ENCODE assay signal across 34 cellular contexts in the genomic region with DNA sequence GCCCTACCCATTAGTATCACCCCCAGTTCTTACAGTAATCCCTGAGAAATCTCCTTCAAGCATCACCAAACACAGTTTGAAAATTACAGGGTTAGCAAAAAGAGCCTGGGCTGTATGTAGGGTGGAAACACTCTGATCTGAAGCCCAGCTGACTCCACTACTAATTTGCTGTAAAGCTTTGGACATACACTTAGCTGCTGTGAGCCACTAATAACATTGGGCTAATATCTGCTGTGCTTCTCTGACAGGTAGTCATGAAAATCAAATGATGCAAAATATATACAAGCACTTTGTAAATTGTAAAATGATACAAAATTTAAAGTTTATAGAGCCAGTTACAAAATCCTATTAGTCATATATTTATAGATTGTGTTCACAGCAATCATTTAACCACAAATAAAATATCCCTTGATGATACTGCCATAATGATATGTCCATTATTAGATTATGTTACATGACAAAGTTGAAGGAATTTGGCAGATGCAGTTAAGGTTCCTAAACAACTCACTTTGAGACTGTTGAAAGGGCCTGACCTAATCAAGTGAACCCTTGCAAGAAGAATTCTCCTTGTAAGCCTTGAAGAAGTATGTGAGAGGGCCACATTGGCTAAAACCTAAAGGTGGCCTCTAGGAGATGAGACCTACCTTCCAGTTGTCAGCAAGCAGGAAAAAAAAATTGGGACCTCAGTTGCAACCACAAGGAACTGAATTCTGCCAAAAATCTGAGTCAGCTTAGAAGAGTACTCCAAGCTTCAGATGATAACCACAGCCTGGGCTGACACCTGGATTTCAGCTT. TPM values are rescaled to one million over a fixed set of nuclear protein-coding genes. Genes with fewer than 3 reads are reported as not detected.
DNase-seq lines count a peak whose midpoint lies in the region; ATAC-seq, FAIRE-seq and TF ChIP-seq lines count a peak whose summit lies in the region.
"Had no signal": no experiment of that assay in that cellular context is flagged by ENCODE, and none has a peak within 500 bp of the region (broad histone marks: within the 10 kb centered on the region; RNA-seq: fewer than 3 reads in every experiment).

No MANE protein-coding gene starts in this region.

- H4K20me1 ChIP-seq in mammary epithelial cell (ENCODE audit: insufficient read depth, low read length) (no peaks in the 10 kb centered on the region), osteoblast (ENCODE audit: insufficient read depth, low read length) (no peaks in the 10 kb centered on the region)

- BruUV-seq in mammary epithelial cell (replicated peaks; lab: Mats Ljungman, UMichigan), result TSS peak; percentile 26

- no peak overlapping the region for H3K4me3 Mint-ChIP-seq in activated T-cell treated with anti-CD3 and anti-CD28 coated beads, Interleukin-2, amount 50 U/mL, for 72 hours
- no peak overlapping the region for H3K4me3 Mint-ChIP-seq in activated T-cell treated with anti-CD3 and anti-CD28 coated beads, Interleukin-2, amount 50 U/mL, for 4 hours
- H3K4me3 Mint-ChIP-seq: activated naive CD8-positive, alpha-beta T cell treated with anti-CD3 and anti-CD28 coated beads, Interleukin-2, amount 50 U/mL, for 24 hours; effector memory CD8-positive, alpha-beta T cell; HFFc6; mesothelial cell of epicardium; naive B cell had no signal

- H3K4me2 ChIP-seq in mammary epithelial cell (ENCODE audit: insufficient read depth, low read depth, low read length) (no peak overlapping the region), osteoblast (ENCODE audit: insufficient read depth, low read length) (no peak overlapping the region)

- H3K27ac Mint-ChIP-seq in activated T-cell treated with anti-CD3 and anti-CD28 coated beads, Interleukin-2, amount 50 U/mL, for 72 hours, result peak overlapping the region; percentile 57
- H3K27ac Mint-ChIP-seq: activated naive CD8-positive, alpha-beta T cell treated with anti-CD3 and anti-CD28 coated beads, Interleukin-2, amount 50 U/mL, for 24 hours; HFFc6; mesothelial cell of epicardium had no signal

- H3K36me3 Mint-ChIP-seq in activated T-cell treated with anti-CD3 and anti-CD28 coated beads, Interleukin-2, amount 50 U/mL, for 72 hours (ENCODE audit: insufficient read depth in 2 of 2), result peaks cover 2 to 10% of the 10 kb centered on the region in 2 donors
- H3K36me3 Mint-ChIP-seq in activated T-cell treated with anti-CD3 and anti-CD28 coated beads, Interleukin-2, amount 50 U/mL, for 4 hours (ENCODE audit: insufficient read depth), result peaks cover 17% of the 10 kb centered on the region

- H3K9me3 ChIP-seq in MG63 (no peaks in the 10 kb centered on the region), mammary epithelial cell (replicated peaks; ENCODE audit: insufficient read depth, low read length) (no peaks in the 10 kb centered on the region), osteoblast (ENCODE audit: low read depth, low read length) (no peaks in the 10 kb centered on the region)
- H3K9me3 ChIP-seq: heart right ventricle, Peyer's patch, prostate gland, tibial nerve had no signal

- no peak for FAIRE-seq in RCC 7860 (lab: Jason Lieb, UNC)
- FAIRE-seq: A204.1, frontal cortex had no signal

- H3K4me1 ChIP-seq in mammary epithelial cell (ENCODE audit: insufficient read depth, low read length), result no peaks in the 10 kb centered on the region
- H3K4me1 ChIP-seq in osteoblast (ENCODE audit: insufficient read depth, low read length), result peaks cover 4% of the 10 kb centered on the region
- H3K4me1 ChIP-seq: Peyer's patch, prostate gland, tibial nerve had no signal

- no peaks in the 10 kb centered on the region for H3K4me1 Mint-ChIP-seq in activated T-cell treated with anti-CD3 and anti-CD28 coated beads, Interleukin-2, amount 50 U/mL, for 72 hours (ENCODE audit: low read depth)
- no peaks in the 10 kb centered on the region for H3K4me1 Mint-ChIP-seq in activated T-cell treated with anti-CD3 and anti-CD28 coated beads, Interleukin-2, amount 50 U/mL, for 4 hours (ENCODE audit: low read depth)
- H3K4me1 Mint-ChIP-seq: activated naive CD8-positive, alpha-beta T cell treated with anti-CD3 and anti-CD28 coated beads, Interleukin-2, amount 50 U/mL, for 24 hours; mesothelial cell of epicardium had no signal

- no peak overlapping the region for H3K9ac ChIP-seq in mammary epithelial cell (ENCODE audit: insufficient read depth, low read length)

- TF ChIP-seq CTCF in mammary epithelial cell (conservative IDR thresholded peaks at IDR 0.05 in 1 of 2, IDR thresholded peaks at IDR 0.05 in 1 of 2; ENCODE audit: extremely low read depth in 1 of 2, insufficient read depth in 1 of 2, low read depth in 1 of 2, low read length in 2 of 2), result no peak
- TF ChIP-seq CTCF in osteoblast (IDR thresholded peaks at IDR 0.05; ENCODE audit: extremely low read depth, low read depth, low read length), result no peak

- H3K36me3 ChIP-seq in MG63, result peaks cover 30% of the 10 kb centered on the region
- H3K36me3 ChIP-seq in mammary epithelial cell (ENCODE audit: insufficient read depth, low read length), result peaks cover 12% of the 10 kb centered on the region
- peaks cover 39% of the 10 kb centered on the region for H3K36me3 ChIP-seq in osteoblast (ENCODE audit: insufficient read depth, low read length)
- H3K36me3 ChIP-seq: prostate gland had no signal

- H3K9me3 Mint-ChIP-seq in activated T-cell treated with anti-CD3 and anti-CD28 coated beads, Interleukin-2, amount 50 U/mL, for 72 hours, result no peaks in the 10 kb centered on the region
- no peaks in the 10 kb centered on the region for H3K9me3 Mint-ChIP-seq in activated T-cell treated with anti-CD3 and anti-CD28 coated beads, Interleukin-2, amount 50 U/mL, for 4 hours
- H3K9me3 Mint-ChIP-seq: activated naive CD8-positive, alpha-beta T cell treated with anti-CD3 and anti-CD28 coated beads, Interleukin-2, amount 50 U/mL, for 24 hours; effector memory CD8-positive, alpha-beta T cell; HFFc6; mesothelial cell of epicardium; naive B cell had no signal

- in situ Hi-C loops in mammary epithelial cell (cut with MboI; ENCODE audit: low sequenced_read_pairs in 2 of 2), result no loop called here

- no peak for DNase-seq in activated T-cell treated with anti-CD3 and anti-CD28 coated beads, Interleukin-2, amount 50 U/mL, for 72 hours
- no peak for DNase-seq in activated T-cell treated with anti-CD3 and anti-CD28 coated beads, Interleukin-2, amount 50 U/mL, for 4 hours
- DNase-seq in MG63, result peak; percentile 3
- peak; percentile 28 for DNase-seq in mammary epithelial cell
- peak; percentile 13 for DNase-seq in osteoblast (ENCODE audit: insufficient read length, low spot score, missing footprints)
- DNase-seq in RCC 7860 (ENCODE audit: low spot score), result no peak
- no peak for DNase-seq in posterior vena cava (ENCODE audit: low spot score)
- DNase-seq: activated CD4-positive, alpha-beta T cell treated with anti-CD3 and anti-CD28 coated beads for 48 hours; activated CD8-positive, alpha-beta memory T cell treated with anti-CD3 and anti-CD28 coated beads for 24 hours; activated effector memory CD4-positive, alpha-beta T cell treated with Interleukin-2 at 50 U/mL for 16 hours; activated naive CD8-positive, alpha-beta T cell treated with anti-CD3 and anti-CD28 coated beads, Interleukin-2, amount 50 U/mL, for 24 hours; activated T-cell treated with anti-CD3 and anti-CD28 coated beads for 4 hours; caudate nucleus; DMS53; effector memory CD8-positive, alpha-beta T cell; erythroblast; heart right ventricle; HFFc6; naive B cell; NCI-H1930; NCI-H2171 treated with DMSO at 0.1 percent for 48 hours; NCI-H526; Peyer's patch; SIG-M5; stimulated activated CD4-positive, alpha-beta T cell treated with anti-CD3 and anti-CD28 coated beads, Interleukin-4, amount 100 ng/mL, for 4 hours; T1000; WERI-Rb-1 had no signal

- H2AFZ ChIP-seq in mammary epithelial cell (ENCODE audit: low read depth, low read length) (no peak overlapping the region), osteoblast (ENCODE audit: low read length) (no peak overlapping the region)

- H3K27ac ChIP-seq in mammary epithelial cell (ENCODE audit: insufficient read depth, low read depth, low read length) (no peak overlapping the region), osteoblast (ENCODE audit: low read depth, low read length) (no peak overlapping the region)
- H3K27ac ChIP-seq: heart right ventricle, Peyer's patch, prostate gland, tibial nerve, WERI-Rb-1 had no signal

- H3K27me3 ChIP-seq in MG63 (no peaks in the 10 kb centered on the region), mammary epithelial cell (ENCODE audit: insufficient read depth, low read length) (no peaks in the 10 kb centered on the region), osteoblast (ENCODE audit: insufficient read depth, low read length) (no peaks in the 10 kb centered on the region)
- H3K27me3 ChIP-seq: heart right ventricle, Peyer's patch, tibial nerve had no signal

- H3K79me2 ChIP-seq in mammary epithelial cell (ENCODE audit: insufficient read depth, low read length) (no peaks in the 10 kb centered on the region), osteoblast (ENCODE audit: insufficient read depth, low read length) (no peaks in the 10 kb centered on the region)

- intact Hi-C loops in mammary epithelial cell (cut with micrococcal nuclease), result no loop called here
- intact Hi-C loops in posterior vena cava (cut with DNase I), result no loop called here

- H3K27me3 Mint-ChIP-seq in activated T-cell treated with anti-CD3 and anti-CD28 coated beads, Interleukin-2, amount 50 U/mL, for 72 hours (ENCODE audit: low read depth), result no peaks in the 10 kb centered on the region
- H3K27me3 Mint-ChIP-seq in activated T-cell treated with anti-CD3 and anti-CD28 coated beads, Interleukin-2, amount 50 U/mL, for 4 hours (ENCODE audit: low read depth), result no peaks in the 10 kb centered on the region
- H3K27me3 Mint-ChIP-seq: activated naive CD8-positive, alpha-beta T cell treated with anti-CD3 and anti-CD28 coated beads, Interleukin-2, amount 50 U/mL, for 24 hours; effector memory CD8-positive, alpha-beta T cell; naive B cell had no signal

- H3K4me3 ChIP-seq in MG63 (no peak overlapping the region), mammary epithelial cell (replicated peaks in 1 of 3; ENCODE audit: insufficient read depth in 1 of 3, low read depth in 2 of 3, low read length in 3 of 3) (no peak overlapping the region), osteoblast (ENCODE audit: insufficient read depth, low read length) (no peak overlapping the region)
- H3K4me3 ChIP-seq: heart right ventricle, Peyer's patch, prostate gland, tibial nerve had no signal

- CTCF ChIA-PET in mammary epithelial cell (lab: Charles Lee; ENCODE audit: low non-redundant PET), result no interaction called here

- dilution Hi-C loops in mammary epithelial cell (cut with HindIII; ENCODE audit: low sequenced_read_pairs), result no loop called here

- ATAC-seq in activated T-cell treated with anti-CD3 and anti-CD28 coated beads, Interleukin-2, amount 50 U/mL, for 72 hours (replicated peaks in 1 of 2), result no peak
- ATAC-seq in activated T-cell treated with anti-CD3 and anti-CD28 coated beads, Interleukin-2, amount 50 U/mL, for 4 hours, result no peak
- ATAC-seq in HG03469 (IDR thresholded peaks at IDR 0.05; ENCODE audit: unreplicated experiment), result no peak
- ATAC-seq: activated naive CD8-positive, alpha-beta T cell treated with anti-CD3 and anti-CD28 coated beads, Interleukin-2, amount 50 U/mL, for 24 hours; effector memory CD8-positive, alpha-beta T cell; heart right ventricle; sciatic nerve had no signal

RNA-seq across cellular contexts. Expression of gene TWF1, which starts 19.0 kb away (rescaled TPM):
- 10 to 100 TPM; 14.5 to 19.1 TPM for total RNA-seq in activated T-cell treated with anti-CD3 and anti-CD28 coated beads, Interleukin-2, amount 50 U/mL, for 72 hours
- total RNA-seq in activated T-cell treated with anti-CD3 and anti-CD28 coated beads, Interleukin-2, amount 50 U/mL, for 4 hours, result 10 to 100 TPM; 35.9 to 46.2 (median 40.7) TPM
- total RNA-seq in MG63 (2014; rRNA removed; shearing (Covaris generic); ENCODE audit: low replicate concordance), result 160 and 297 TPM in 2 replicates
- total RNA-seq in mammary epithelial cell, result 100 to 1,000 TPM; 170 to 187 TPM
- polyA plus RNA-seq in mammary epithelial cell, result 71.5 TPM
- polyA minus RNA-seq in mammary epithelial cell, result 46.4 TPM
- total RNA-seq in osteoblast, result 180 and 219 TPM in 2 replicates
- total RNA-seq in posterior vena cava, result 100 to 1,000 TPM; 104 to 110 TPM

RNA-seq across cellular contexts. Expression of gene IRAK4, which starts 28.3 kb away (rescaled TPM):
- 10 to 100 TPM; 41.4 TPM for total RNA-seq in activated T-cell treated with anti-CD3 and anti-CD28 coated beads, Interleukin-2, amount 50 U/mL, for 72 hours
- 10 to 100 TPM; 15.4 to 17.5 (median 16.7) TPM for total RNA-seq in activated T-cell treated with anti-CD3 and anti-CD28 coated beads, Interleukin-2, amount 50 U/mL, for 4 hours
- 13.6 and 25.9 TPM in 2 replicates for total RNA-seq in MG63 (2014; rRNA removed; shearing (Covaris generic); ENCODE audit: low replicate concordance)
- 10 to 100 TPM; 15.8 to 18.7 TPM for total RNA-seq in mammary epithelial cell
- polyA plus RNA-seq in mammary epithelial cell, result 8.9 TPM
- 2.6 TPM for polyA minus RNA-seq in mammary epithelial cell
- 27.9 and 38.9 TPM in 2 replicates for total RNA-seq in osteoblast
- total RNA-seq in posterior vena cava, result 10 to 100 TPM; 19.9 to 21.5 TPM

RNA-seq across cellular contexts. Expression of gene PUS7L, which starts 28.5 kb away (rescaled TPM):
- 10 to 100 TPM; 18.1 to 21.8 TPM for total RNA-seq in activated T-cell treated with anti-CD3 and anti-CD28 coated beads, Interleukin-2, amount 50 U/mL, for 72 hours
- 10 to 100 TPM; 21.2 to 23.4 (median 22.4) TPM for total RNA-seq in activated T-cell treated with anti-CD3 and anti-CD28 coated beads, Interleukin-2, amount 50 U/mL, for 4 hours
- total RNA-seq in MG63 (2014; rRNA removed; shearing (Covaris generic); ENCODE audit: low replicate concordance), result 19.1 and 24.3 TPM in 2 replicates
- total RNA-seq in mammary epithelial cell (10 to 100 TPM; 18.7 to 20.0 TPM), osteoblast (18.9 and 20.6 TPM in 2 replicates), posterior vena cava (10 to 100 TPM; 16.5 to 18.1 TPM)
- polyA plus RNA-seq in mammary epithelial cell, result 4.9 TPM
- polyA minus RNA-seq in mammary epithelial cell, result 19.9 TPM

RNA-seq across cellular contexts. Expression of gene TMEM117, which starts 48.8 kb away (rescaled TPM):
- total RNA-seq in activated T-cell treated with anti-CD3 and anti-CD28 coated beads, Interleukin-2, amount 50 U/mL, for 72 hours, result 1 to 10 TPM; 1.3 to 2.7 TPM
- 1 to 10 TPM; 1.4 to 2.0 (median 1.4) TPM for total RNA-seq in activated T-cell treated with anti-CD3 and anti-CD28 coated beads, Interleukin-2, amount 50 U/mL, for 4 hours
- total RNA-seq in MG63 (2014; rRNA removed; shearing (Covaris generic); ENCODE audit: low replicate concordance), result 4.3 and 12.0 TPM in 2 replicates
- total RNA-seq in mammary epithelial cell (10 to 100 TPM; 20.8 to 26.5 TPM), osteoblast (20.6 and 22.4 TPM in 2 replicates), posterior vena cava (10 to 100 TPM in 1 of 2 donors, 1 to 10 TPM in 1; 10.0 to 11.4 TPM)
- 7.3 TPM for polyA plus RNA-seq in mammary epithelial cell
- not detected for polyA minus RNA-seq in mammary epithelial cell

Comparison
In these comparisons a context has a peak if more than half of its experiments do, and no peak if none do; other contexts are left out.
1. DNase-seq: peak in MG63 (single experiment), mammary epithelial cell (single experiment) and osteoblast (single experiment); none in activated T-cell treated with anti-CD3 and anti-CD28 coated beads, Interleukin-2, amount 50 U/mL, for 72 hours (0 of 2), activated T-cell treated with anti-CD3 and anti-CD28 coated beads, Interleukin-2, amount 50 U/mL, for 4 hours (single experiment), RCC 7860 (single experiment) and posterior vena cava (single experiment).